8 cellular contexts compared by ENCODE assay signal in the genomic region with DNA sequence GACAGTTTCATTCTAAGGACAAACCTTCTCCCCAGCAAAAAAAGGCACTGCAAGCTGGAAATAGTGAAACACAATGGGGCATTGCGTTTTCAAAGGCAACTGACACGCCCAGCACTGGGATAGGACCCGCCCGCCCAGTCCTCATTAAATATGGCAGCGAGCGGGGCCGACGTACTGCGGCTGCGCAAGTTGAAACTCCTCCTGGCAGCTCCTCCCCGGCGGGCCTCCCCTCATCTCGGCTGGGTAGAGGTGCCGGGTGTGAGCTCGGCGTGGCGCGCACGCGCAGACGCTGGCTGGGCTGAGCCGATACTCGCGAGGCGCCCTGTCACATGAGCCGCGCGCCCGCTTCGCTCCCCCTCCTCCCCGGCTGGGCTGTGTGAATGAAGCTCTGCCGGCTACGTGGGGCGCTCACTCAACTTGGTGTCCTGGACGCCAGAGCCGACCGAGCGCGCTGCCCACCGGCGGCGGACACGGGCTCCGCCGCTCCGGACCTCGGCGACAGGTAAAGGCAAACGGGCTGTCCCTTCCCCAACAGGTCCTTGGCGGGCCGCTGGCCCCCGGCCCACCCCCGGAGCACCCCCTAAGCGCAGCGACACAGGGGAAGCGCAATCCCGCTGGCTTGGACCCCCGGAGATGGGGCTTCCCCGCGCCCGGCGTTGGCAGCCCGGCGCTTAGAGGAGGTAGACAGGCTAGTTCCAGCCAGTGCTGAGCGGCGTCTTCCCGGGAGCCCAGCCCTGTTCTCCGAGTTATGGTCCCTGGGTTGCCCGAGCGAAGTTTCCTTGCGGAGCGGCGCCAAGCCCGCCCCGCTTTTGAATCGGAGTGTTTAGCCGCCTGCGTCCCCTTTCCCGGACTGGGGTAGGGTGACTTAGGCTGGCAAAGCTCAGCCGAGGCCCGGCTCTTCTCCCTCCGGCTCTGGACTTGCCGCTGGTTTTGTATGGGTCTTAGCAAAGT. TPM values are rescaled to one million over a fixed set of nuclear protein-coding genes. Genes with fewer than 3 reads are reported as not detected.
A peak's percentile ranks its signal among the peaks of the same experiment; 100 is the strongest.
DNase-seq lines count a peak whose midpoint lies in the region; ATAC-seq, FAIRE-seq and TF ChIP-seq lines count a peak whose summit lies in the region.

A gene (plus strand): TSS at position 306 of the 951 bp plus-strand sequence. CDS start 2,703 bp downstream, outside the sequence.

- no peaks in the 10 kb centered on the region for H3K9me3 ChIP-seq in WERI-Rb-1 (ENCODE audit: severe bottlenecking)
- H3K9me3 ChIP-seq in iPS-20b (ENCODE audit: insufficient read depth, low read depth, low read length): no peaks in the 10 kb centered on the region
- no peaks in the 10 kb centered on the region for H3K9me3 ChIP-seq in small intestine (ENCODE audit: control insufficient read depth, low read depth)

- FAIRE-seq in small intestine (lab: Jason Lieb, UNC): no peak

- no peaks in the 10 kb centered on the region; the same call in 1 of the 2 replicates for H3K4me1 ChIP-seq in iPS-20b (ENCODE audit: insufficient read depth, low read length)
- H3K4me1 ChIP-seq in small intestine (ENCODE audit: control insufficient read depth in 2 of 2, insufficient read depth in 1 of 2, low read depth in 1 of 2, low read length in 1 of 2): no peaks in the 10 kb centered on the region

- DNase-seq in ACHN (peak; percentile 87), NCI-H2196 (lab: John Stamatoyannopoulos, UW; ENCODE audit: unreplicated experiment) (peak; percentile 85), WERI-Rb-1 (peak; percentile 95), cardiac fibroblast (ENCODE audit: low read depth in 2 of 2) (peak; percentile 93 to 97), small intestine (peak; percentile 93)

- peak; percentile 90 for ATAC-seq in GM18873 (IDR thresholded peaks at IDR 0.05; ENCODE audit: low FRiP score, unreplicated experiment)
- peak; percentile 97 for ATAC-seq in HG03135 (IDR thresholded peaks at IDR 0.05; ENCODE audit: unreplicated experiment)

- H3K27ac ChIP-seq in WERI-Rb-1: peak within 1 kb of the TSS; percentile 69
- no peak within 1 kb of the TSS for H3K27ac ChIP-seq in iPS-20b (ENCODE audit: low read length)
- H3K27ac ChIP-seq in small intestine (ENCODE audit: low read depth in 1 of 2, low read length in 1 of 2): peak within 1 kb of the TSS; percentile 1 to 45

- peaks cover 2% of the 10 kb centered on the region for H3K27me3 ChIP-seq in WERI-Rb-1 (ENCODE audit: insufficient read depth, low read depth, severe bottlenecking)
- H3K27me3 ChIP-seq in iPS-20b (ENCODE audit: insufficient read depth, low read length): peaks cover 20% of the 10 kb centered on the region
- H3K27me3 ChIP-seq in small intestine (ENCODE audit: control insufficient read depth in 2 of 2, insufficient read depth in 2 of 2, low read length in 2 of 2): no peaks in the 10 kb centered on the region

- in situ Hi-C loops in ACHN (cut with HindIII; ENCODE audit: low pct_ligation_motif_present, low pct_unique_long_range_greater_than_20kb, low sequenced_read_pairs): no loop called here

- H3K9ac ChIP-seq in iPS-20b (ENCODE audit: low read depth, low read length): peak within 1 kb of the TSS; percentile 53; the same call in 1 of the 2 replicates

- no peak for TF ChIP-seq CTCF in WERI-Rb-1 (IDR thresholded peaks at IDR 0.05; ENCODE audit: low read depth, low read length)
- TF ChIP-seq CTCF in cardiac fibroblast (IDR thresholded peaks at IDR 0.05; ENCODE audit: low read depth, low read length): no peak

- H3K36me3 ChIP-seq in WERI-Rb-1: no peaks in the 10 kb centered on the region; the same call in 1 of the 2 replicates
- peaks cover 4% of the 10 kb centered on the region; the same call in 1 of the 2 replicates for H3K36me3 ChIP-seq in iPS-20b (ENCODE audit: insufficient read depth, low read depth, low read length)
- no peaks in the 10 kb centered on the region for H3K36me3 ChIP-seq in small intestine (ENCODE audit: control insufficient read depth in 2 of 2, insufficient read depth in 2 of 2, low read length in 2 of 2)

- 0 to 38% (median 12%) methylated on average over 38 to 83 of the region's 83 CpGs for WGBS in small intestine, 3 donors

- peak within 1 kb of the TSS; percentile 80 for H3K4me3 ChIP-seq in WERI-Rb-1 (ENCODE audit: low read depth, low read length)
- H3K4me3 ChIP-seq in cardiac fibroblast (replicated peaks in 1 of 2; ENCODE audit: low read depth in 2 of 2, low read length in 2 of 2): peak within 1 kb of the TSS; percentile 63 to 69
- peak within 1 kb of the TSS; percentile 71 for H3K4me3 ChIP-seq in iPS-20b (ENCODE audit: low read length)
- H3K4me3 ChIP-seq in small intestine (ENCODE audit: low read depth in 1 of 2, low read length in 2 of 2): peak within 1 kb of the TSS; percentile 56 to 62

RNA-seq across cellular contexts. Expression of the gene that starts here (rescaled TPM):
- polyA plus RNA-seq in small intestine: 1 to 10 TPM; 2.7 to 5.1 (median 4.5) TPM
